ENCODE assay signal across 11 cellular contexts in genomic region chr10:59903871-59904270, GRCh38. TPM values are rescaled to one million over a fixed set of nuclear protein-coding genes. Genes with fewer than 3 reads are reported as not detected.
DNase-seq lines count a peak whose midpoint lies in the region; ATAC-seq, FAIRE-seq and TF ChIP-seq lines count a peak whose summit lies in the region.
"Had no signal": no experiment of that assay in that cellular context is flagged by ENCODE, and none has a peak within 500 bp of the region (broad histone marks: within the 10 kb centered on the region; RNA-seq: fewer than 3 reads in every experiment).

No MANE protein-coding gene starts in this region.

- H3K9me2 ChIP-seq in SU-DHL-6 (replicated peaks; ENCODE audit: insufficient read depth, low read length), result no peaks in the 10 kb centered on the region

- no peak overlapping the region for H2AFZ ChIP-seq in SU-DHL-6 (ENCODE audit: low read depth, low read length, severe bottlenecking)

- TF ChIP-seq POLR2A in GM12891 (IDR thresholded peaks at IDR 0.05; ENCODE audit: low read depth, low read length), result no peak

- DNase-seq in GM12891 (ENCODE audit: insufficient read length, low spot score) (no peak), fibroblast of mammary gland (ENCODE audit: low read depth) (peak; percentile 64), inferior parietal cortex (ENCODE audit: extremely low spot score) (no peak), HuH-7 (ENCODE audit: low spot score) (no peak), Right ventricle myocardium superior (no peak)
- DNase-seq: dermis blood vessel endothelial cell, retina had no signal

- H3K4me3 ChIP-seq in SU-DHL-6 (ENCODE audit: insufficient read depth, low read length, poor library complexity, severe bottlenecking) (peak overlapping the region; percentile 97), fibroblast of mammary gland (ENCODE audit: control insufficient read depth, low read depth, low read length) (peak overlapping the region; percentile 97), skeletal muscle tissue (ENCODE audit: low read length in 3 of 3) (peak overlapping the region in 2 of 3 donors; percentile 86 to 91)

- H3K27me3 ChIP-seq in SU-DHL-6 (ENCODE audit: low read length) (no peaks in the 10 kb centered on the region), skeletal muscle tissue (ENCODE audit: control insufficient read depth in 3 of 3, insufficient read depth in 3 of 3, low read length in 3 of 3) (no peaks in the 10 kb centered on the region)

- TF ChIP-seq CTCF in SU-DHL-6 (IDR thresholded peaks at IDR 0.05; ENCODE audit: insufficient read depth, low read length, poor library complexity, severe bottlenecking), result no peak
- TF ChIP-seq CTCF in fibroblast of mammary gland (conservative IDR thresholded peaks at IDR 0.05; ENCODE audit: control insufficient read depth, insufficient read depth, low read depth, low read length), result no peak

- ATAC-seq in HG03432 (IDR thresholded peaks at IDR 0.05; ENCODE audit: unreplicated experiment) (no peak), Right ventricle myocardium superior (ENCODE audit: poor library complexity) (no peak)
- ATAC-seq: Right ventricle myocardium inferior had no signal

- intact Hi-C loops in Right ventricle myocardium superior (cut with DNase I), result no loop called here

- H3K27ac ChIP-seq in SU-DHL-6 (ENCODE audit: low read depth, low read length) (peak overlapping the region; percentile 87), skeletal muscle tissue (ENCODE audit: low read depth, low read length) (no peak overlapping the region)

- peaks cover 13% of the 10 kb centered on the region for H3F3A ChIP-seq in SU-DHL-6 (ENCODE audit: insufficient read depth)

- H3K9me3 ChIP-seq in SU-DHL-6 (ENCODE audit: insufficient read depth, low read length), result no peaks in the 10 kb centered on the region
- no peaks in the 10 kb centered on the region for H3K9me3 ChIP-seq in skeletal muscle tissue (ENCODE audit: control insufficient read depth in 3 of 3, low read length in 3 of 3)

- peak overlapping the region; percentile 94 for H3K4me2 ChIP-seq in SU-DHL-6 (ENCODE audit: low read depth, low read length, poor library complexity, severe bottlenecking)

- peak; percentile 5 for FAIRE-seq in GM12891 (lab: Jason Lieb, UNC)

- peaks cover 74% of the 10 kb centered on the region for H3K79me2 ChIP-seq in SU-DHL-6 (ENCODE audit: insufficient read depth, low read length)

- peaks cover 3% of the 10 kb centered on the region; the same call in 1 of the 2 replicates for H4K20me1 ChIP-seq in SU-DHL-6 (ENCODE audit: low read depth, low read length)

- peaks cover 18 to 46% (median 34%) of the 10 kb centered on the region in 3 donors for H3K4me1 ChIP-seq in skeletal muscle tissue (ENCODE audit: control insufficient read depth in 3 of 3, insufficient read depth in 3 of 3, low read length in 3 of 3)

- peak overlapping the region; percentile 85 for H3K9ac ChIP-seq in SU-DHL-6 (ENCODE audit: low read length)
- H3K9ac ChIP-seq in skeletal muscle tissue (ENCODE audit: low read depth in 1 of 3, low read length in 3 of 3), result peak overlapping the region in 1 of 3 donors; percentile 11

- H3K36me3 ChIP-seq in SU-DHL-6 (ENCODE audit: low read length) (no peaks in the 10 kb centered on the region), skeletal muscle tissue (ENCODE audit: control insufficient read depth in 3 of 3, insufficient read depth in 3 of 3, low read length in 3 of 3) (no peaks in the 10 kb centered on the region)

TF ChIP-seq in GM12891, 5 proteins besides CTCF, POLR2A, EP300 and RAD21:
- TF ChIP-seq SPI1 (IDR thresholded peaks at IDR 0.05; ENCODE audit: low read depth, low read length) (no peak), TAF1 (IDR thresholded peaks at IDR 0.05; ENCODE audit: low read depth, low read length) (no peak), POLR2AphosphoS5 (IDR thresholded peaks at IDR 0.05; ENCODE audit: low read depth, low read length) (no peak), POU2F2 (IDR thresholded peaks at IDR 0.05; ENCODE audit: low read depth, low read length) (no peak), PAX5 (IDR thresholded peaks at IDR 0.05; ENCODE audit: insufficient read depth, low read length, severe bottlenecking) (no peak)

RNA-seq across cellular contexts. Expression of gene CCDC6, which starts 2.5 kb away (rescaled TPM):
- polyA plus RNA-seq in GM12891 (2012; ENCODE audit: low read depth, missing spikeins), result 12.9 TPM
- total RNA-seq in skeletal muscle tissue, result 24.5 TPM
- total RNA-seq in Right ventricle myocardium superior, result 15.0 TPM
